ENCODE assay signal across 8 cellular contexts in genomic region chr11:13338437-13339069, GRCh38.
A peak's percentile ranks its signal among the peaks of the same experiment; 100 is the strongest.
DNase-seq lines count a peak whose midpoint lies in the region; ATAC-seq, FAIRE-seq and TF ChIP-seq lines count a peak whose summit lies in the region.

No MANE protein-coding gene starts in this region.

- peaks cover 5 to 15% of the 10 kb centered on the region in 2 donors for H3K4me1 ChIP-seq in small intestine (ENCODE audit: control insufficient read depth in 2 of 2, insufficient read depth in 1 of 2, low read depth in 1 of 2, low read length in 1 of 2)

- no peaks in the 10 kb centered on the region for H3K9me3 Mint-ChIP-seq in activated T-cell treated with anti-CD3 and anti-CD28 coated beads, Interleukin-2, amount 50 U/mL, for 4 hours
- H3K9me3 Mint-ChIP-seq in activated CD4-positive, alpha-beta memory T cell treated with anti-CD3 and anti-CD28 coated beads, Interleukin-2, amount 10 ng/mL, durations not matched to agents 7 days and 5 days = no peaks in the 10 kb centered on the region
- no peaks in the 10 kb centered on the region for H3K9me3 Mint-ChIP-seq in type B pancreatic cell

- H3K27ac Mint-ChIP-seq in activated CD4-positive, alpha-beta memory T cell treated with anti-CD3 and anti-CD28 coated beads, Interleukin-2, amount 10 ng/mL, durations not matched to agents 7 days and 5 days = peak overlapping the region; percentile 86
- H3K27ac Mint-ChIP-seq in type B pancreatic cell = peak overlapping the region; percentile 51

- no peaks in the 10 kb centered on the region for H3K36me3 ChIP-seq in small intestine (ENCODE audit: control insufficient read depth in 2 of 2, insufficient read depth in 2 of 2, low read length in 2 of 2)

- no peaks in the 10 kb centered on the region for H3K36me3 Mint-ChIP-seq in activated T-cell treated with anti-CD3 and anti-CD28 coated beads, Interleukin-2, amount 50 U/mL, for 4 hours (ENCODE audit: insufficient read depth)
- H3K36me3 Mint-ChIP-seq in activated CD4-positive, alpha-beta memory T cell treated with anti-CD3 and anti-CD28 coated beads, Interleukin-2, amount 10 ng/mL, durations not matched to agents 7 days and 5 days (ENCODE audit: low read depth) = peaks cover 10% of the 10 kb centered on the region
- no peaks in the 10 kb centered on the region for H3K36me3 Mint-ChIP-seq in type B pancreatic cell

- H3K27me3 Mint-ChIP-seq in activated T-cell treated with anti-CD3 and anti-CD28 coated beads, Interleukin-2, amount 50 U/mL, for 4 hours (ENCODE audit: low read depth) = no peaks in the 10 kb centered on the region
- H3K27me3 Mint-ChIP-seq in activated CD4-positive, alpha-beta memory T cell treated with anti-CD3 and anti-CD28 coated beads, Interleukin-2, amount 10 ng/mL, durations not matched to agents 7 days and 5 days = no peaks in the 10 kb centered on the region
- peaks cover 4% of the 10 kb centered on the region for H3K27me3 Mint-ChIP-seq in type B pancreatic cell

- peak; percentile 25 to 63 for ATAC-seq in activated T-cell treated with anti-CD3 and anti-CD28 coated beads, Interleukin-2, amount 50 U/mL, for 4 hours
- no peak for ATAC-seq in GM19463 (IDR thresholded peaks at IDR 0.05; ENCODE audit: unreplicated experiment)

- peak overlapping the region; percentile 66 for H3K4me3 Mint-ChIP-seq in activated T-cell treated with anti-CD3 and anti-CD28 coated beads, Interleukin-2, amount 50 U/mL, for 4 hours
- H3K4me3 Mint-ChIP-seq in activated CD4-positive, alpha-beta memory T cell treated with anti-CD3 and anti-CD28 coated beads, Interleukin-2, amount 10 ng/mL, durations not matched to agents 7 days and 5 days = peak overlapping the region; percentile 78
- H3K4me3 Mint-ChIP-seq in type B pancreatic cell = no peak overlapping the region

- 72 to 81% (median 76%) methylated on average over 8 of the region's 8 CpGs for WGBS in small intestine, 3 donors

- no peak for FAIRE-seq in small intestine (lab: Jason Lieb, UNC)

- no peak for TF ChIP-seq CTCF in type B pancreatic cell (conservative IDR thresholded peaks at IDR 0.05)

- H3K9me3 ChIP-seq in small intestine (ENCODE audit: control insufficient read depth, low read depth) = no peaks in the 10 kb centered on the region

- H3K27me3 ChIP-seq in small intestine (ENCODE audit: control insufficient read depth in 2 of 2, insufficient read depth in 2 of 2, low read length in 2 of 2) = no peaks in the 10 kb centered on the region

- no peak overlapping the region for H3K4me3 ChIP-seq in small intestine (ENCODE audit: low read depth in 1 of 2, low read length in 2 of 2)

- H3K27ac ChIP-seq in small intestine (ENCODE audit: low read depth in 1 of 2, low read length in 1 of 2) = no peak overlapping the region

- peaks cover 61% of the 10 kb centered on the region for H3K4me1 Mint-ChIP-seq in activated T-cell treated with anti-CD3 and anti-CD28 coated beads, Interleukin-2, amount 50 U/mL, for 4 hours (ENCODE audit: low read depth)
- H3K4me1 Mint-ChIP-seq in activated CD4-positive, alpha-beta memory T cell treated with anti-CD3 and anti-CD28 coated beads, Interleukin-2, amount 10 ng/mL, durations not matched to agents 7 days and 5 days = peaks cover 61% of the 10 kb centered on the region
- H3K4me1 Mint-ChIP-seq in type B pancreatic cell (ENCODE audit: unreplicated experiment) = peaks cover 19% of the 10 kb centered on the region

- no peak for DNase-seq in activated T-cell treated with anti-CD3 and anti-CD28 coated beads, Interleukin-2, amount 50 U/mL, for 4 hours
- DNase-seq in activated T-cell treated with anti-CD3 and anti-CD28 coated beads, Interleukin-2, amount 50 U/mL, for 1 hour = no peak
- DNase-seq in activated CD4-positive, alpha-beta memory T cell treated with anti-CD3 and anti-CD28 coated beads, Interleukin-2, amount 10 ng/mL, durations not matched to agents 7 days and 5 days = peak; percentile 44
- peak; percentile 65 for DNase-seq in hepatic stellate cell (ENCODE audit: low spot score)
- DNase-seq in type B pancreatic cell (ENCODE audit: extremely low spot score, unreplicated experiment) = no peak
- DNase-seq in small intestine = no peak
- no peak for DNase-seq in central memory CD4-positive, alpha-beta T cell

- POLR2A ChIA-PET in activated CD4-positive, alpha-beta memory T cell treated with anti-CD3 and anti-CD28 coated beads, Interleukin-2, amount 10 ng/mL, durations not matched to agents 7 days and 5 days (lab: Charles Lee) = interaction anchor here (0.9 to 4.0 kb wide), 10 partner anchors 9 to 130 kb away, joined by 3 to 29 read pairs (median 5); partner anchors contain the start of genes BMAL1 and BTBD10

- CTCF ChIA-PET in activated CD4-positive, alpha-beta memory T cell treated with anti-CD3 and anti-CD28 coated beads, Interleukin-2, amount 10 ng/mL, durations not matched to agents 7 days and 5 days (lab: Charles Lee) = interaction anchor here (0.9 to 4.2 kb wide), 8 partner anchors 19 to 129 kb away, joined by 3 to 35 read pairs (median 5); no protein-coding TSS in a partner anchor

Comparison
In these comparisons a context has a peak if more than half of its experiments do, and no peak if none do; other contexts are left out.
1. DNase-seq: peak in activated CD4-positive, alpha-beta memory T cell treated with anti-CD3 and anti-CD28 coated beads, Interleukin-2, amount 10 ng/mL, durations not matched to agents 7 days and 5 days (single experiment) and hepatic stellate cell (single experiment); none in activated T-cell treated with anti-CD3 and anti-CD28 coated beads, Interleukin-2, amount 50 U/mL, for 4 hours (single experiment), activated T-cell treated with anti-CD3 and anti-CD28 coated beads, Interleukin-2, amount 50 U/mL, for 1 hour (single experiment), type B pancreatic cell (single experiment), small intestine (single experiment) and central memory CD4-positive, alpha-beta T cell (single experiment).